Comparison of ENCODE assay signal across 8 cellular contexts in genomic region chr2:101205521-101205998, GRCh38. TPM values are rescaled to one million over a fixed set of nuclear protein-coding genes. Genes with fewer than 3 reads are reported as not detected.
DNase-seq lines count a peak whose midpoint lies in the region; ATAC-seq and TF ChIP-seq lines count a peak whose summit lies in the region.

No MANE protein-coding gene starts in this region.

- no peaks in the 10 kb centered on the region for H4K20me1 ChIP-seq in GM23338 (replicated peaks; ENCODE audit: insufficient read depth)

- no peaks in the 10 kb centered on the region for H3K27me3 ChIP-seq in GM23338 (ENCODE audit: insufficient read depth)

- H3K9me2 ChIP-seq in GM23338 (ENCODE audit: insufficient read depth) = no peaks in the 10 kb centered on the region

- no peaks in the 10 kb centered on the region for H3F3A ChIP-seq in GM23338 (replicated peaks; ENCODE audit: low read depth)

- ATAC-seq in GM23338 = peak; percentile 97
- no peak for ATAC-seq in HG03442 (IDR thresholded peaks at IDR 0.05; ENCODE audit: unreplicated experiment)

- no peak overlapping the region for H3K4me3 ChIP-seq in GM23338

- H3K4me2 ChIP-seq in GM23338 = no peak overlapping the region

- no peak overlapping the region for H2AFZ ChIP-seq in GM23338

- H3K4me1 Mint-ChIP-seq in GM23338 = peaks cover 14% of the 10 kb centered on the region; the same call in 2 of the 3 replicates

- H3K9me3 Mint-ChIP-seq in GM23338 = peaks cover 10% of the 10 kb centered on the region; the same call in 2 of the 3 replicates

- TF ChIP-seq CTCF in GM23338 (conservative IDR thresholded peaks at IDR 0.05; ENCODE audit: low read depth in 2 of 2) (peak; percentile 57 to 79), VCaP (conservative IDR thresholded peaks at IDR 0.05) (peak; percentile 82)

- peaks cover 8% of the 10 kb centered on the region for H3K27me3 Mint-ChIP-seq in GM23338 (ENCODE audit: insufficient read depth, low read depth, poor library complexity)

- DNase-seq in AG20443 (ENCODE audit: low spot score) (peak; percentile 89), GM23338 (ENCODE audit: low spot score) (peak; percentile 82), NCI-H2171 treated with DMSO at 0.1 percent for 48 hours (lab: John Stamatoyannopoulos, UW) (peak; percentile 84), cerebellar cortex (ENCODE audit: low spot score) (peak; percentile 78), kidney tubule cell (ENCODE audit: low spot score) (peak; percentile 88)
- peak; percentile 23 to 34 for DNase-seq in stimulated activated CD4-positive, alpha-beta T cell treated with anti-CD3 and anti-CD28 coated beads, Interleukin-2, amount 100 ng/mL, for 48 hours

- H3K4me3 Mint-ChIP-seq in GM23338 = no peak overlapping the region

- H3K27ac ChIP-seq in GM23338 (ENCODE audit: low read depth) (no peak overlapping the region), VCaP (peak overlapping the region; percentile 35)

- no peaks in the 10 kb centered on the region for H3K4me1 ChIP-seq in GM23338 (ENCODE audit: insufficient read depth)

- no peaks in the 10 kb centered on the region for H3K79me2 ChIP-seq in GM23338 (replicated peaks; ENCODE audit: insufficient read depth)

- no peaks in the 10 kb centered on the region for H3K36me3 Mint-ChIP-seq in GM23338 (ENCODE audit: low read depth)

- no peaks in the 10 kb centered on the region; the same call in 1 of the 2 replicates for H3K36me3 ChIP-seq in GM23338 (ENCODE audit: insufficient read depth)

- H3K27ac Mint-ChIP-seq in GM23338 = no peak overlapping the region

TF ChIP-seq in GM23338, 12 proteins besides CTCF, POLR2A, EP300 and RAD21:
- TF ChIP-seq ZNF462 (CRISPR knock-in tag; IDR thresholded peaks at IDR 0.05) (no peak), REST (IDR thresholded peaks at IDR 0.05; ENCODE audit: unreplicated experiment) (no peak), EZH2 (IDR thresholded peaks at IDR 0.05; ENCODE audit: low read depth, unreplicated experiment) (no peak), CREB1 (CRISPR knock-in tag; IDR thresholded peaks at IDR 0.05; ENCODE audit: low read depth) (no peak), ZNF331 (CRISPR knock-in tag; IDR thresholded peaks at IDR 0.05; ENCODE audit: low read depth) (no peak)

RNA-seq across cellular contexts. Expression of gene CNOT11, which starts 47.1 kb away (rescaled TPM):
- total RNA-seq in GM23338 (2014; rRNA removed; shearing (Covaris generic)) = 59.1 and 74.2 TPM in 2 replicates
- 27.6 and 34.8 TPM in 2 replicates for polyA plus RNA-seq in GM23338 (2016; fragmentation: Nextera tagmentation; extraction: Ambion mirVana)

RNA-seq across cellular contexts. Expression of gene TBC1D8, which starts 54.4 kb away (rescaled TPM):
- total RNA-seq in GM23338 (2014; rRNA removed; shearing (Covaris generic)) = 36.9 and 39.5 TPM in 2 replicates
- 15.5 and 18.0 TPM in 2 replicates for polyA plus RNA-seq in GM23338 (2016; fragmentation: Nextera tagmentation; extraction: Ambion mirVana)

Comparison
In these comparisons a context has a peak if more than half of its experiments do, and no peak if none do; other contexts are left out.
1. DNase-seq: peak in every context shown above with its lines; median percentile 89 in AG20443; 88 in kidney tubule cell; 84 in NCI-H2171 treated with DMSO at 0.1 percent for 48 hours; 82 in GM23338; 78 in cerebellar cortex; 28 in stimulated activated CD4-positive, alpha-beta T cell treated with anti-CD3 and anti-CD28 coated beads, Interleukin-2, amount 100 ng/mL, for 48 hours.